Comparison of ENCODE assay signal across 24 cellular contexts in the genomic region with DNA sequence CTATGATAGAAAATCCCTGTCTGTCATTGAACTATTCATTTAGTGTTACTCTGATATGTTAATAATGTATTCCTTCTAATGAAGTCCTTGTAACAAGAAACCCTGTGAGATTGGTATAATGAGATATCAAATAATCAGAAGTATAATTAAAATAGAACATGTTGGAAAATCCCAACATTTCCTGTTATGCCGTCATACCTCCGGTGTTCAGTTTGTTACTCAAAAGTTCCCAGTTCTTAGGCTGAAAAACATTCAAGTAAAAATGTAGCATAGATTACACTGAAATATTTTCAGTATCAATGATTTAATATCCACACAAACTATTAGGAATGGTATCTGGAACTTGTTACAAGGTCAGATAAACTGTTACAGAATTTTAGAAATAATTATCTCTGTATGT.
"Had no signal": no experiment of that assay in that cellular context is flagged by ENCODE, and none has a peak within 500 bp of the region (broad histone marks: within the 10 kb centered on the region; RNA-seq: fewer than 3 reads in every experiment).

No MANE protein-coding gene starts in this region.

- DNase-seq: activated CD4-positive, alpha-beta memory T cell treated with anti-CD3 and anti-CD28 coated beads, Interleukin-2, amount 10 ng/mL, durations not matched to agents 7 days and 5 days; activated CD4-positive, alpha-beta T cell treated with anti-CD3 and anti-CD28 coated beads for 1 hour; activated CD4-positive, alpha-beta T cell treated with anti-CD3 and anti-CD28 coated beads for 4 hours; activated CD4-positive, alpha-beta T cell treated with anti-CD3 and anti-CD28 coated beads, Interleukin-2, amount 10 ng/mL, durations not matched to agents 7 days and 5 days; activated CD4-positive, alpha-beta T cell treated with anti-CD3 and anti-CD28 coated beads, Interleukin-2, amount 50 U/mL, for 4 hours; activated CD4-positive, CD25-positive, alpha-beta regulatory T cell; activated CD8-positive, alpha-beta memory T cell treated with anti-CD3 and anti-CD28 coated beads, Interleukin-2, amount 50 U/mL, for 48 hours; activated gamma-delta T cell; activated naive CD4-positive, alpha-beta T cell; activated naive CD4-positive, alpha-beta T cell treated with anti-CD3 and anti-CD28 coated beads, Interleukin-2, amount 10 ng/mL, durations not matched to agents 7 days and 5 days; activated naive CD8-positive, alpha-beta T cell treated with anti-CD3 and anti-CD28 coated beads, Interleukin-2, amount 10 ng/mL, durations not matched to agents 7 days and 5 days; activated T-cell treated with anti-CD3 and anti-CD28 coated beads for 4 hours; activated T-cell treated with anti-CD3 and anti-CD28 coated beads, Interleukin-2, amount 50 U/mL, for 24 hours; activated T-cell treated with anti-CD3 and anti-CD28 coated beads, Interleukin-2, amount 50 U/mL, for 72 hours; effector CD8-positive, alpha-beta T cell; foreskin fibroblast; T-helper 1 cell; T-helper 17 cell had no signal

- H3K9me3 ChIP-seq: ascending aorta, breast epithelium had no signal

- H3K27ac ChIP-seq: ascending aorta, breast epithelium, cardiac muscle cell, coronary artery had no signal

- H3K4me3 ChIP-seq: ascending aorta, breast epithelium, cardiac muscle cell, coronary artery had no signal

- ATAC-seq: activated naive CD4-positive, alpha-beta T cell treated with anti-CD3 and anti-CD28 coated beads, Interleukin-2, amount 50 U/mL, for 72 hours; activated T-cell treated with anti-CD3 and anti-CD28 coated beads, Interleukin-2, amount 50 U/mL, for 72 hours; esophagus mucosa; T-helper 17 cell had no signal

- H3K4me1 ChIP-seq: ascending aorta, breast epithelium had no signal

- H3K27me3 ChIP-seq: ascending aorta, breast epithelium, cardiac muscle cell had no signal

- H3K36me3 ChIP-seq: ascending aorta, breast epithelium had no signal
